8 cellular contexts compared by ENCODE assay signal in the genomic region with DNA sequence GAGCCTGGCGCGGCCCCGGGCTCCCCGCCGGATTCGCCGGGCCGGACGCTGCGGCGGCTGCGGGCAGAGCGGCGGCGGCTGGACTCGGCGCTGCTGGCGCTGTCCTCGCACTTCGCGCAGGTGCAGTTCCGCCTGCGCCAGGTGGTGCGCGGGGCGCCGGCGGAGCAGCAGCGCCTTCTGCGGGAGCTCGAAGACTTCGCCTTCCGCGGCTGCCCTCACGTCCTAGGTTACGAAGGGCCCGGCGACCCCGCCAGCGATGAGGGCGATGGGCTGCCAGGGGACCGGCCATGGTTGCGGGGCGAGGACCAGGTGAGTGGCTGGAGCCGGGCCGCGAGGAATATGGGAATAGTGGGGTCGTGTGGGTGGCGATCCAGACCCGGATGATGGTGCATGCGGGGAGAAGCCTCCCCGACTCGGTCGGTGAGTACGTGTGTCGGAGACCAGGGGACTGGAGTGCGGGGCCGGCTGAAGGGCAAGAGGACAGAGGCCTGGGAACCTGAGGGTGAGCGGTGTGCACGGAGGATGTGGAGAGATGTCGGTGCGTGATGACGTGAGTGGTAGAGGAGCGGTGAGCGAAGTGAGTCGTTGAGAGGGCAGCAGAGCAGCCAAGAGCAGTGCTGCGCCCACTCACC. TPM values are rescaled to one million over a fixed set of nuclear protein-coding genes. Genes with fewer than 3 reads are reported as not detected.
A peak's percentile ranks its signal among the peaks of the same experiment; 100 is the strongest.
DNase-seq lines count a peak whose midpoint lies in the region; ATAC-seq and TF ChIP-seq lines count a peak whose summit lies in the region.

No MANE protein-coding gene starts in this region.

- H3K27me3 Mint-ChIP-seq in mesothelial cell of epicardium (ENCODE audit: low read depth): no peaks in the 10 kb centered on the region

- H3K9me3 Mint-ChIP-seq in mesothelial cell of epicardium: no peaks in the 10 kb centered on the region

- peak; percentile 33 for ATAC-seq in HG03103 (IDR thresholded peaks at IDR 0.05; ENCODE audit: low read depth, unreplicated experiment)

- peaks cover 28% of the 10 kb centered on the region for H3K4me1 Mint-ChIP-seq in mesothelial cell of epicardium

- no peaks in the 10 kb centered on the region for H3K36me3 Mint-ChIP-seq in mesothelial cell of epicardium

- peak overlapping the region; percentile 96 for H3K27ac Mint-ChIP-seq in mesothelial cell of epicardium

- TF ChIP-seq CTCF in mesothelial cell of epicardium (IDR thresholded peaks at IDR 0.05; ENCODE audit: unreplicated experiment): peak; percentile 22

- DNase-seq in SKM-1 treated with dmso at 0.1 percent for 144 hours (lab: John Stamatoyannopoulos, UW; ENCODE audit: unreplicated experiment) (peak; percentile 42), SKM-1 (lab: John Stamatoyannopoulos, UW; ENCODE audit: unreplicated experiment) (no peak), NCI-H774 (lab: John Stamatoyannopoulos, UW) (peak; percentile 65), mesothelial cell of epicardium (ENCODE audit: low spot score in 2 of 2, unreplicated experiment in 2 of 2) (peak; percentile 25 to 67)
- DNase-seq in activated CD8-positive, alpha-beta memory T cell treated with anti-CD3 and anti-CD28 coated beads for 24 hours: peak; percentile 77
- peak; percentile 31 for DNase-seq in effector CD8-positive, alpha-beta T cell (lab: John Stamatoyannopoulos, UW)
- peak; percentile 46 to 70 for DNase-seq in stimulated activated CD8-positive, alpha-beta memory T cell treated with anti-CD3 and anti-CD28 coated beads, Interleukin-7, amount 100 ng/mL, for 48 hours (ENCODE audit: extremely low read depth in 1 of 2, low read depth in 1 of 2)

- H3K4me3 Mint-ChIP-seq in mesothelial cell of epicardium: peak overlapping the region; percentile 81

RNA-seq across cellular contexts. Expression of gene RUNDC1, which starts 0.5 kb away (rescaled TPM):
- total RNA-seq in mesothelial cell of epicardium: 13.1 to 13.9 TPM (median 13.2 TPM) in 3 replicates

RNA-seq across cellular contexts. Expression of gene PTGES3L, which starts 1.0 kb away (rescaled TPM):
- total RNA-seq in mesothelial cell of epicardium: 1.5 to 2.0 TPM (median 1.6 TPM) in 3 replicates

RNA-seq across cellular contexts. Expression of gene AARSD1, which starts 16.6 kb away (rescaled TPM):
- total RNA-seq in mesothelial cell of epicardium: 58.6 to 66.0 TPM (median 59.1 TPM) in 3 replicates

RNA-seq across cellular contexts. Expression of gene RPL27, which starts 17.3 kb away (rescaled TPM):
- total RNA-seq in mesothelial cell of epicardium: 1,019 to 1,067 TPM (median 1,060 TPM) in 3 replicates

RNA-seq across cellular contexts. Expression of gene IFI35, which starts 25.7 kb away (rescaled TPM):
- total RNA-seq in mesothelial cell of epicardium: 5.6 to 6.3 TPM (median 5.9 TPM) in 3 replicates
